Comparison of ENCODE assay signal across 8 cellular contexts in the genomic region with DNA sequence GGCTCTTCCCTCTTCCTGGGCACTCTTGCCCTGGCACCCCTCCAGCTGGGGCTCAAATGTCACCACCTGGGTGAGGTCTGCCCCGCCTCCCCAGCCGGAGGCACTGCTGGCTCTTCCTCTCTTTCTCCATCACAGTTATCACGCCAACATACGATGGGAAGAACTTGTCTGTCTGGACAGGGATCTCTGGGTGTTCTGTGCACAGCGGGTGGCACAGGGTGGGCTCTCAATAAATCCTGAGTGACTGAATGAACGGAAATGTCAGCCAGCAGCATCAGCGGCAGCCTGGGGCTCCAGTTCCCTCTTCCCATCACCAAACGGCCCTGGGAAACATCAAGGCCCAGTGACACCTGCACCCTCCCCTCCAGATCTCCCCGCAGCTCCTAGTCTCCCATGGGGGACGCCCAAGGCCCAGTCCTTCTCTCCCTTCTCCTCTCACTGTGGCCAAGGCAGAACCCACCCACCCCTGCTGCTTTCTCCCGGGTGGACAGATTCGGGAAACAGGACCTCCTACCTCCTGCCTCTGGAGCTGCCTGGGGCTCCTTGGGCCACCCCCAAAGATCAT. TPM values are rescaled to one million over a fixed set of nuclear protein-coding genes. Genes with fewer than 3 reads are reported as not detected.
DNase-seq lines count a peak whose midpoint lies in the region; ATAC-seq and TF ChIP-seq lines count a peak whose summit lies in the region.

No MANE protein-coding gene starts in this region.

- in situ Hi-C loops in ACHN (cut with HindIII; ENCODE audit: low pct_ligation_motif_present, low pct_unique_long_range_greater_than_20kb, low sequenced_read_pairs): no loop called here

- no peaks in the 10 kb centered on the region for H3K36me3 Mint-ChIP-seq in glutamatergic neuron (ENCODE audit: unreplicated experiment)

- DNase-seq in NCI-H748 (lab: John Stamatoyannopoulos, UW; ENCODE audit: unreplicated experiment) (peak; percentile 82), NCI-H748 treated with DMSO at 0.1 percent for 48 hours (lab: John Stamatoyannopoulos, UW) (no peak), glutamatergic neuron (no peak), ACHN (no peak), NCI-H1694 treated with DMSO at 0.1 percent for 48 hours (lab: John Stamatoyannopoulos, UW) (no peak)
- peak; percentile 28 for DNase-seq in stimulated activated naive CD8-positive, alpha-beta T cell treated with anti-CD3 and anti-CD28 coated beads, Interleukin-15, Interleukin-2, amounts not matched to agents 100 U/mL and 50 U/mL, for 24 hours

- ATAC-seq in stimulated activated naive CD8-positive, alpha-beta T cell treated with anti-CD3 and anti-CD28 coated beads, Interleukin-15, Interleukin-2, amounts not matched to agents 100 U/mL and 50 U/mL, for 24 hours: no peak
- ATAC-seq in GM21360 (IDR thresholded peaks at IDR 0.05; ENCODE audit: unreplicated experiment): no peak

- H3K9me3 Mint-ChIP-seq in glutamatergic neuron (ENCODE audit: unreplicated experiment): peaks cover 3% of the 10 kb centered on the region

- H3K4me1 Mint-ChIP-seq in glutamatergic neuron (ENCODE audit: low read depth, unreplicated experiment): peaks cover 6% of the 10 kb centered on the region

- H3K27ac ChIP-seq in VCaP: peak overlapping the region; percentile 100

- H3K4me3 Mint-ChIP-seq in glutamatergic neuron (ENCODE audit: unreplicated experiment): peak overlapping the region; percentile 66

- peak overlapping the region; percentile 33 for H3K27ac Mint-ChIP-seq in glutamatergic neuron (ENCODE audit: unreplicated experiment)

- no peak for TF ChIP-seq CTCF in VCaP (conservative IDR thresholded peaks at IDR 0.05)
- no peak for TF ChIP-seq CTCF in glutamatergic neuron (IDR thresholded peaks at IDR 0.05; ENCODE audit: partially characterized antibody, unreplicated experiment)

- H3K27me3 Mint-ChIP-seq in glutamatergic neuron (ENCODE audit: unreplicated experiment): peaks cover 12% of the 10 kb centered on the region

RNA-seq across cellular contexts. Expression of a gene that starts 0.4 kb away (rescaled TPM):
- 0.25 TPM for total RNA-seq in glutamatergic neuron (ENCODE audit: unreplicated experiment)

RNA-seq across cellular contexts. Expression of a gene that starts 3.6 kb away (rescaled TPM):
- total RNA-seq in glutamatergic neuron (ENCODE audit: unreplicated experiment): 11.1 TPM

RNA-seq across cellular contexts. Expression of a gene that starts 28.3 kb away (rescaled TPM):
- 3.8 TPM for total RNA-seq in glutamatergic neuron (ENCODE audit: unreplicated experiment)

RNA-seq across cellular contexts. Expression of a gene that starts 39.7 kb away (rescaled TPM):
- total RNA-seq in glutamatergic neuron (ENCODE audit: unreplicated experiment): 107 TPM

RNA-seq across cellular contexts. Expression of a gene that starts 49.2 kb away (rescaled TPM):
- total RNA-seq in glutamatergic neuron (ENCODE audit: unreplicated experiment): 121 TPM

Comparison
In these comparisons a context has a peak if more than half of its experiments do, and no peak if none do; other contexts are left out.
1. DNase-seq: peak in NCI-H748 (single experiment) and stimulated activated naive CD8-positive, alpha-beta T cell treated with anti-CD3 and anti-CD28 coated beads, Interleukin-15, Interleukin-2, amounts not matched to agents 100 U/mL and 50 U/mL, for 24 hours (single experiment); none in NCI-H748 treated with DMSO at 0.1 percent for 48 hours (single experiment), glutamatergic neuron (single experiment), ACHN (single experiment) and NCI-H1694 treated with DMSO at 0.1 percent for 48 hours (single experiment).